Comparison of ENCODE assay signal across 23 cellular contexts in genomic region chr1:205777994-205778393, GRCh38. TPM values are rescaled to one million over a fixed set of nuclear protein-coding genes. Genes with fewer than 3 reads are reported as not detected.
DNase-seq lines count a peak whose midpoint lies in the region; ATAC-seq and TF ChIP-seq lines count a peak whose summit lies in the region.
"Had no signal": no experiment of that assay in that cellular context is flagged by ENCODE, and none has a peak within 500 bp of the region (broad histone marks: within the 10 kb centered on the region; RNA-seq: fewer than 3 reads in every experiment).

No MANE protein-coding gene starts in this region.

- no peak for TF ChIP-seq POLR2A in adrenal gland (IDR thresholded peaks at IDR 0.05)

- no peak for TF ChIP-seq CTCF in CD8-positive, alpha-beta T cell (IDR thresholded peaks at IDR 0.05)
- no peak for TF ChIP-seq CTCF in adrenal gland (IDR thresholded peaks at IDR 0.05)

- peaks cover 34% of the 10 kb centered on the region for H3K4me1 Mint-ChIP-seq in CD8-positive, alpha-beta T cell (ENCODE audit: low read depth)
- peaks cover 53% of the 10 kb centered on the region for H3K4me1 Mint-ChIP-seq in central memory CD8-positive, alpha-beta T cell

- no peaks in the 10 kb centered on the region for H3K27me3 Mint-ChIP-seq in CD8-positive, alpha-beta T cell (ENCODE audit: low read depth)
- no peaks in the 10 kb centered on the region for H3K27me3 Mint-ChIP-seq in central memory CD8-positive, alpha-beta T cell
- H3K27me3 Mint-ChIP-seq: activated CD4-positive, alpha-beta memory T cell treated with anti-CD3 and anti-CD28 coated beads for 36 hours had no signal

- H3K36me3 ChIP-seq in CD8-positive, alpha-beta T cell (ENCODE audit: insufficient read depth, low read length), result no peaks in the 10 kb centered on the region
- H3K36me3 ChIP-seq in adrenal gland (replicated peaks in 1 of 2), result no peaks in the 10 kb centered on the region
- H3K36me3 ChIP-seq: thoracic aorta, uterus had no signal

- intact Hi-C loops in CD8-positive, alpha-beta T cell (cut with DNase I, micrococcal nuclease), result loop anchor here (5.0 kb wide), 3 partner anchors 186 to 1149 kb away; partner anchors contain the start of gene DSTYK (in 1 of the 2)
- intact Hi-C loops in adrenal gland (cut with DNase I), result no loop called here

- WGBS in adrenal gland, 4 donors, result 73 to 85% (median 78%) methylated on average over 2 of the region's 2 CpGs

- CTCF ChIA-PET in CD8-positive, alpha-beta T cell (lab: Charles Lee), result interaction anchor here (0.8 to 2.4 kb wide), 6 partner anchors 10 to 199 kb away, joined by 3 to 8 read pairs (median 5); no protein-coding TSS in a partner anchor

- ATAC-seq in CD8-positive, alpha-beta T cell, result no peak
- no peak for ATAC-seq in central memory CD8-positive, alpha-beta T cell (replicated peaks; ENCODE audit: extremely low read depth, poor library complexity, severe bottlenecking)
- ATAC-seq in GM18868 (IDR thresholded peaks at IDR 0.05; ENCODE audit: unreplicated experiment) (no peak), HG03565 (IDR thresholded peaks at IDR 0.05; ENCODE audit: unreplicated experiment) (no peak)
- ATAC-seq: activated CD4-positive, CD25-positive, alpha-beta regulatory T cell treated with anti-CD3 and anti-CD28 coated beads, Interleukin-2, amount 50 U/mL, for 24 hours had no signal

- H3K4me1 ChIP-seq in CD8-positive, alpha-beta T cell (ENCODE audit: insufficient read depth, low read length), result peaks cover 22% of the 10 kb centered on the region
- peaks cover 0 to 11% of the 10 kb centered on the region in 2 donors for H3K4me1 ChIP-seq in adrenal gland (replicated peaks in 1 of 2)
- H3K4me1 ChIP-seq: uterus had no signal

- no peaks in the 10 kb centered on the region for H3K9me3 ChIP-seq in CD8-positive, alpha-beta T cell (ENCODE audit: low read length)
- no peaks in the 10 kb centered on the region for H3K9me3 ChIP-seq in adrenal gland (replicated peaks in 1 of 3)
- H3K9me3 ChIP-seq: thoracic aorta, uterus had no signal

- H3K27me3 ChIP-seq in CD8-positive, alpha-beta T cell (ENCODE audit: insufficient read depth, low read length), result no peaks in the 10 kb centered on the region
- H3K27me3 ChIP-seq in adrenal gland, result no peaks in the 10 kb centered on the region
- H3K27me3 ChIP-seq: uterus had no signal

- POLR2A ChIA-PET in CD8-positive, alpha-beta T cell (lab: Charles Lee), result no interaction called here

- peaks cover 10% of the 10 kb centered on the region for H3K36me3 Mint-ChIP-seq in CD8-positive, alpha-beta T cell
- peaks cover 19% of the 10 kb centered on the region for H3K36me3 Mint-ChIP-seq in central memory CD8-positive, alpha-beta T cell (ENCODE audit: insufficient read depth)
- H3K36me3 Mint-ChIP-seq: activated CD4-positive, alpha-beta memory T cell treated with anti-CD3 and anti-CD28 coated beads for 36 hours had no signal

- H3K4me3 Mint-ChIP-seq in CD8-positive, alpha-beta T cell, result no peak overlapping the region
- no peak overlapping the region for H3K4me3 Mint-ChIP-seq in central memory CD8-positive, alpha-beta T cell
- H3K4me3 Mint-ChIP-seq: activated CD4-positive, alpha-beta memory T cell treated with anti-CD3 and anti-CD28 coated beads for 36 hours had no signal

- peak overlapping the region; percentile 29 for H3K27ac Mint-ChIP-seq in CD8-positive, alpha-beta T cell
- H3K27ac Mint-ChIP-seq in central memory CD8-positive, alpha-beta T cell (ENCODE audit: low read depth), result peak overlapping the region; percentile 89
- H3K27ac Mint-ChIP-seq: activated CD4-positive, alpha-beta memory T cell treated with anti-CD3 and anti-CD28 coated beads for 36 hours; nephron had no signal

- DNase-seq in AML-193 (lab: John Stamatoyannopoulos, UW) (peak; percentile 71 to 86), NOMO-1 treated with DMSO at 0.1 percent for 48 hours (lab: John Stamatoyannopoulos, UW; ENCODE audit: unreplicated experiment) (peak; percentile 85), NAMALWA (ENCODE audit: low spot score) (no peak), adrenal gland (no peak)
- no peak for DNase-seq in CD8-positive, alpha-beta T cell
- DNase-seq in central memory CD8-positive, alpha-beta T cell (ENCODE audit: low spot score in 2 of 2), result no peak
- DNase-seq: activated CD4-positive, alpha-beta memory T cell treated with anti-CD3 and anti-CD28 coated beads for 36 hours; activated CD8-positive, alpha-beta memory T cell treated with anti-CD3 and anti-CD28 coated beads, Interleukin-2, amount 50 U/mL, for 48 hours; head of caudate nucleus; mesenchymal stem cell; NCI-H1436 treated with DMSO at 0.1 percent for 48 hours; NCI-H524; RPMI8226; stimulated activated CD4-positive, alpha-beta T cell treated with anti-CD3 and anti-CD28 coated beads, Interleukin-4, amount 100 ng/mL, for 24 hours; stimulated activated naive CD4-positive, alpha-beta T cell; T-helper 9 cell; uterus had no signal

- no peaks in the 10 kb centered on the region for H3K9me3 Mint-ChIP-seq in CD8-positive, alpha-beta T cell
- no peaks in the 10 kb centered on the region for H3K9me3 Mint-ChIP-seq in central memory CD8-positive, alpha-beta T cell
- H3K9me3 Mint-ChIP-seq: activated CD4-positive, alpha-beta memory T cell treated with anti-CD3 and anti-CD28 coated beads for 36 hours; nephron had no signal

- H3K27ac ChIP-seq in CD8-positive, alpha-beta T cell (ENCODE audit: low read depth, low read length), result no peak overlapping the region
- no peak overlapping the region for H3K27ac ChIP-seq in adrenal gland
- H3K27ac ChIP-seq: SK-N-MC, thoracic aorta, uterus had no signal

- no peak overlapping the region for H3K4me3 ChIP-seq in CD8-positive, alpha-beta T cell (ENCODE audit: low read depth, low read length)
- no peak overlapping the region for H3K4me3 ChIP-seq in adrenal gland
- H3K4me3 ChIP-seq: SK-N-MC, thoracic aorta, uterus had no signal

RNA-seq across cellular contexts. Expression of gene RAB29, which starts 2.7 kb away (rescaled TPM):
- 10 to 100 TPM; 14.0 to 15.9 TPM for total RNA-seq in CD8-positive, alpha-beta T cell
- total RNA-seq in adrenal gland, result 10 to 100 TPM; 22.6 to 52.2 (median 30.9) TPM
- polyA plus RNA-seq in adrenal gland, result 10 to 100 TPM in 2 of 3 donors, 1 to 10 TPM in 1; 4.2 to 16.2 (median 15.9) TPM

RNA-seq across cellular contexts. Expression of gene NUCKS1, which starts 28.0 kb away (rescaled TPM):
- 10 to 100 TPM; 70.5 to 95.3 TPM for total RNA-seq in CD8-positive, alpha-beta T cell
- 100 to 1,000 TPM in 4 of 8 donors, 10 to 100 TPM in 4; 56.3 to 159 (median 111) TPM for total RNA-seq in adrenal gland
- 100 to 1,000 TPM in 2 of 3 donors, 10 to 100 TPM in 1; 33.1 to 161 (median 109) TPM for polyA plus RNA-seq in adrenal gland

RNA-seq across cellular contexts. Expression of gene SLC41A1, which starts 35.0 kb away (rescaled TPM):
- total RNA-seq in CD8-positive, alpha-beta T cell, result 10 to 100 TPM; 36.8 to 41.7 TPM
- 100 to 1,000 TPM in 1 of 8 donors, 10 to 100 TPM in 7; 21.3 to 127 (median 37.2) TPM for total RNA-seq in adrenal gland
- polyA plus RNA-seq in adrenal gland, result 100 to 1,000 TPM in 1 of 3 donors, 10 to 100 TPM in 1, 1 to 10 TPM in 1; 8.9 to 143 (median 11.1) TPM

Comparison
In these comparisons a context has a peak if more than half of its experiments do, and no peak if none do; other contexts are left out.
1. DNase-seq: peak in AML-193 (2 of 2) and NOMO-1 treated with DMSO at 0.1 percent for 48 hours (single experiment); none in CD8-positive, alpha-beta T cell (0 of 7), central memory CD8-positive, alpha-beta T cell (0 of 2), NAMALWA (single experiment) and adrenal gland (0 of 7).
2. intact Hi-C loops: an anchor here in CD8-positive, alpha-beta T cell (5.0 kb wide); none called in adrenal gland.